ENCODE assay signal across 8 cellular contexts in the genomic region with DNA sequence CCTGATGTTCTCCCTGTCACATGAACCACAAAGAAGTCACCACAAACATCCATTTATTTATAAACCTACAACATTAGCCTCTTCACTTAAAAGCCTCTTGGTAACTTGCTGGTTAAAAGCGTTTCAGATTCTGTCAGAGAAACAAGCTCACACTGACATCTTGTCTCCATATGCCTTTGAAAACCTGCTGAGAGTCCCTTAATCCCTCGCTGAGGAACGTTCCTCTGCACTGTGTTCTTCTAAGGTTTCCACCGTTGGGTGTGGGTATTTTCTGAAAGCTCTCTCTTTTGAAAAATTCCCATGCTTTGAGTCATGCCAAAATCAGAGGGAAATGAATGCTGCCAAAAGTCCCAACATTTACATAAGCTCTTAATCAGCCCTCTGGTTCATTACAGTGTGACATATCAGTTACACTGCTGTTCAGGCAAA.
A peak's percentile ranks its signal among the peaks of the same experiment; 100 is the strongest.
DNase-seq lines count a peak whose midpoint lies in the region; ATAC-seq and TF ChIP-seq lines count a peak whose summit lies in the region.

No MANE protein-coding gene starts in this region.

- no peak for TF ChIP-seq CTCF in psoas muscle (IDR thresholded peaks at IDR 0.05)
- TF ChIP-seq CTCF in stomach (IDR thresholded peaks at IDR 0.05), result no peak

- H3K27ac ChIP-seq in psoas muscle (peak overlapping the region; percentile 34), stomach (peak overlapping the region in 2 of 5 donors; percentile 52 to 59)

- intact Hi-C loops in psoas muscle (cut with DNase I), result no loop called here
- intact Hi-C loops in stomach (cut with DNase I; ENCODE audit: low total_unique reads), result no loop called here

- peak; percentile 49 for DNase-seq in NCI-H524 treated with DMSO at 0.1 percent for 48 hours (lab: John Stamatoyannopoulos, UW)
- DNase-seq in fibroblast of gingiva (ENCODE audit: low read depth), result peak; percentile 88
- DNase-seq in psoas muscle, result no peak
- DNase-seq in stimulated activated naive CD4-positive, alpha-beta T cell treated with Interleukin-2 at 50 U/mL for 16 hours (lab: John Stamatoyannopoulos, UW), result no peak
- DNase-seq in DMS153 treated with DMSO at 0.1 percent for 48 hours (lab: John Stamatoyannopoulos, UW; ENCODE audit: unreplicated experiment), result no peak
- no peak for DNase-seq in stomach
- DNase-seq in stimulated activated CD8-positive, alpha-beta memory T cell treated with anti-CD3 and anti-CD28 coated beads, Interleukin-4, amount 100 ng/mL, for 48 hours, result no peak

- TF ChIP-seq EP300 in stomach (IDR thresholded peaks at IDR 0.05), result no peak

- WGBS in psoas muscle, 3 donors, result 5 to 16% (median 7%) methylated on average over 4 of the region's 4 CpGs
- 6 to 19% (median 12%) methylated on average over 4 of the region's 4 CpGs for WGBS in stomach, 5 donors

- H3K27me3 ChIP-seq in psoas muscle (ENCODE audit: insufficient read depth in 3 of 3, low read length in 2 of 3), result no peaks in the 10 kb centered on the region
- H3K27me3 ChIP-seq in stomach, result no peaks in the 10 kb centered on the region

- H3K9me3 ChIP-seq in psoas muscle, result no peaks in the 10 kb centered on the region
- no peaks in the 10 kb centered on the region for H3K9me3 ChIP-seq in stomach

- TF ChIP-seq POLR2A in stomach (IDR thresholded peaks at IDR 0.05), result no peak

- ATAC-seq in GM19025 (IDR thresholded peaks at IDR 0.05; ENCODE audit: low read depth, unreplicated experiment), result peak; percentile 39
- no peak for ATAC-seq in psoas muscle

- H3K36me3 ChIP-seq in psoas muscle (ENCODE audit: insufficient read depth in 1 of 2, low read depth in 1 of 2), result no peaks in the 10 kb centered on the region
- H3K36me3 ChIP-seq in stomach, result no peaks in the 10 kb centered on the region

- peaks cover 49% of the 10 kb centered on the region for H3K4me1 ChIP-seq in psoas muscle
- peaks cover 5 to 61% (median 29%) of the 10 kb centered on the region in 4 donors for H3K4me1 ChIP-seq in stomach

- no peak overlapping the region for H3K4me3 ChIP-seq in psoas muscle
- no peak overlapping the region for H3K4me3 ChIP-seq in stomach

Comparison
In these comparisons a context has a peak if more than half of its experiments do, and no peak if none do; other contexts are left out.
1. DNase-seq: peak in NCI-H524 treated with DMSO at 0.1 percent for 48 hours (single experiment) and fibroblast of gingiva (single experiment); none in psoas muscle (0 of 2), stimulated activated naive CD4-positive, alpha-beta T cell treated with Interleukin-2 at 50 U/mL for 16 hours (single experiment), DMS153 treated with DMSO at 0.1 percent for 48 hours (single experiment), stomach (single experiment) and stimulated activated CD8-positive, alpha-beta memory T cell treated with anti-CD3 and anti-CD28 coated beads, Interleukin-4, amount 100 ng/mL, for 48 hours (single experiment).